ENCODE assay signal across 1 cellular context in genomic region chr6:37134622-37135191, GRCh38.
TF ChIP-seq lines count a peak whose summit lies in the region.

No MANE protein-coding gene starts in this region.

TF ChIP-seq in K562, 482 proteins besides CTCF, POLR2A, EP300 and RAD21 (continued from another document):
- no peak for TF ChIP-seq HDAC8 (tag; IDR thresholded peaks at IDR 0.05)
- TF ChIP-seq RFX1 (IDR thresholded peaks at IDR 0.05), result no peak
- no peak for TF ChIP-seq CHD7 (IDR thresholded peaks at IDR 0.05; ENCODE audit: low read depth, low read length)
- TF ChIP-seq DPF2 (IDR thresholded peaks at IDR 0.05), result 0 out of 2 replicates have a peak, but pooled peaks have one; percentile 25
- peak; percentile 25; the same call in 1 of the 2 replicates for TF ChIP-seq SMARCA4 (IDR thresholded peaks at IDR 0.05)
- TF ChIP-seq TEAD1 (CRISPR knock-in tag; IDR thresholded peaks at IDR 0.05), result no peak
- peak; percentile 57; the same call in 1 of the 2 replicates for TF ChIP-seq JUN (IDR thresholded peaks at IDR 0.05; ENCODE audit: borderline replicate concordance, low read depth, low read length)
- TF ChIP-seq JUN (CRISPR knock-in tag; IDR thresholded peaks at IDR 0.05; ENCODE audit: borderline replicate concordance), result no peak
- peak; percentile 27; the same call in 1 of the 2 replicates for TF ChIP-seq CTBP1 (IDR thresholded peaks at IDR 0.05; ENCODE audit: borderline replicate concordance)
- no peak for TF ChIP-seq BACH1 (tag; IDR thresholded peaks at IDR 0.05)
- no peak for TF ChIP-seq COPS2 (conservative IDR thresholded peaks at IDR 0.05)
